ENCODE assay signal across 1 cellular context in genomic region chr7:1563939-1564602, GRCh38.
TF ChIP-seq lines count a peak whose summit lies in the region.

No MANE protein-coding gene starts in this region.

TF ChIP-seq in HCT116, 20 proteins besides CTCF, POLR2A, EP300 and RAD21 (continued from another document):
- TF ChIP-seq REST (IDR thresholded peaks at IDR 0.05; ENCODE audit: low read depth) (no peak), ATF3 (IDR thresholded peaks at IDR 0.05) (no peak)
